Comparison of ENCODE assay signal across 23 cellular contexts in the genomic region with DNA sequence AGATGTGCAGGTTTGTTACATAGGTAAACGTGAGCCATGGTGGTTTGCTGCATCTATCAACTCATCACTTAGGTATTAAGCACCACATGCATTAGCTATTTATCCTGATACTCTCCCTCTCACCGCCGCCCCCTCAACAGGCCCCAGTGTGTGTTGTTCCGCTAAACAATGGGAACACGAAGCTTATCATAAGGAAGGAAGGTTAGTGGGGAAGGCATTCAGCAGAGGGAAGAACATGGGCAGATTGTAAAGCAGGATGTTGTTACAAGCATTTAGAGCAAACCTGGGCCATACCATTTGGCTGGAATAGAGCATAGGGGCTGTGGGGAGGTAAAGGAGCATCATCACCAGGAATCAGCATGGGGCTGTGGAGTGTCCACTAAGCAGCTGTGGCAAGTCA.
DNase-seq lines count a peak whose midpoint lies in the region; ATAC-seq and TF ChIP-seq lines count a peak whose summit lies in the region.
"Had no signal": no experiment of that assay in that cellular context is flagged by ENCODE, and none has a peak within 500 bp of the region (broad histone marks: within the 10 kb centered on the region; RNA-seq: fewer than 3 reads in every experiment).

No MANE protein-coding gene starts in this region.

- no peak for TF ChIP-seq CTCF in endodermal cell (conservative IDR thresholded peaks at IDR 0.05)
- TF ChIP-seq CTCF in sigmoid colon (IDR thresholded peaks at IDR 0.05) = no peak

- intact Hi-C loops in sigmoid colon (cut with DNase I) = no loop called here

- H3K4me3 ChIP-seq in endodermal cell (ENCODE audit: low read length) (no peak overlapping the region), sigmoid colon (no peak overlapping the region)
- H3K4me3 ChIP-seq: GM23248 had no signal

- H3K27me3 Mint-ChIP-seq in endodermal cell (ENCODE audit: insufficient read depth) = no peaks in the 10 kb centered on the region

- no peak for TF ChIP-seq EP300 in sigmoid colon (IDR thresholded peaks at IDR 0.05)

- TF ChIP-seq POLR2A in sigmoid colon (IDR thresholded peaks at IDR 0.05) = no peak

- no peak overlapping the region for H3K4me3 Mint-ChIP-seq in endodermal cell

- peaks cover 20% of the 10 kb centered on the region for H3K4me1 Mint-ChIP-seq in endodermal cell

- no peak overlapping the region for H3K9ac ChIP-seq in endodermal cell (ENCODE audit: extremely low read depth, low read length, poor library complexity, severe bottlenecking)
- H3K9ac ChIP-seq: GM23248, SK-N-SH had no signal

- no peak for ATAC-seq in GM18498 (IDR thresholded peaks at IDR 0.05; ENCODE audit: unreplicated experiment)
- ATAC-seq: PC-3 had no signal

- 59 to 100% methylated on average over 1 to 5 of the region's 5 CpGs for WGBS in endodermal cell (ENCODE audit: insufficient coverage in 1 of 2, insufficient read length in 1 of 2), 2 experiments
- 88 to 93% methylated on average over 5 of the region's 5 CpGs for WGBS in sigmoid colon, 2 donors

- H3K27me3 ChIP-seq in endodermal cell (ENCODE audit: control insufficient read depth, insufficient read depth, low read length, poor library complexity, severe bottlenecking) (no peaks in the 10 kb centered on the region), sigmoid colon (no peaks in the 10 kb centered on the region)
- H3K27me3 ChIP-seq: BE2C had no signal

- H3K4me1 ChIP-seq in endodermal cell (ENCODE audit: control insufficient read depth, insufficient read depth, low read length) (peaks cover 5% of the 10 kb centered on the region), sigmoid colon (peaks cover 0 to 69% (median 55%) of the 10 kb centered on the region in 4 donors)

- no peak overlapping the region for H3K27ac ChIP-seq in endodermal cell (ENCODE audit: low read depth, low read length)
- peak overlapping the region in 3 of 4 donors; percentile 75 to 85 (median 79) for H3K27ac ChIP-seq in sigmoid colon
- H3K27ac ChIP-seq: 22Rv1, GM23248 had no signal

- H3K27ac Mint-ChIP-seq in endodermal cell = no peak overlapping the region

- H3K36me3 Mint-ChIP-seq in endodermal cell (ENCODE audit: low read depth) = no peaks in the 10 kb centered on the region

- peak; percentile 36 for DNase-seq in DMS 273 (lab: John Stamatoyannopoulos, UW; ENCODE audit: unreplicated experiment)
- DNase-seq in DMS 273 treated with DMSO at 0.1 percent for 48 hours (lab: John Stamatoyannopoulos, UW) = no peak
- DNase-seq in endodermal cell = peak; percentile 63
- peak; percentile 20 to 43 for DNase-seq in lung microvascular endothelial cell (ENCODE audit: low read depth in 2 of 2)
- DNase-seq in sigmoid colon = no peak
- no peak for DNase-seq in LoVo (ENCODE audit: low spot score)
- no peak for DNase-seq in NCI-H2081 treated with DMSO at 0.1 percent for 48 hours (lab: John Stamatoyannopoulos, UW)
- DNase-seq: ACHN; BE2C; GM23248; HCEC 1CT; IMR-90; KG1; NCI-H1048; NCI-H1417; NCI-H187; NCI-H524 treated with DMSO at 0.1 percent for 48 hours; NCI-H774; NK-92 treated with Interleukin-12 subunit alpha and Interleukin-12 subunit beta, amount 100 ng/mL, for 24 hours; PC-3; SK-N-SH had no signal

- H3K9me3 ChIP-seq in endodermal cell (ENCODE audit: control insufficient read depth, low read length) (no peaks in the 10 kb centered on the region), sigmoid colon (no peaks in the 10 kb centered on the region)
- H3K9me3 ChIP-seq: BE2C, SK-N-SH had no signal

- H3K9me3 Mint-ChIP-seq in endodermal cell = no peaks in the 10 kb centered on the region

- no peaks in the 10 kb centered on the region for H3K36me3 ChIP-seq in endodermal cell (ENCODE audit: control insufficient read depth, insufficient read depth, low read length)
- H3K36me3 ChIP-seq in sigmoid colon = no peaks in the 10 kb centered on the region
- H3K36me3 ChIP-seq: BE2C had no signal

Comparison
In these comparisons a context has a peak if more than half of its experiments do, and no peak if none do; other contexts are left out.
1. DNase-seq: peak in DMS 273 (single experiment), endodermal cell (single experiment) and lung microvascular endothelial cell (2 of 2); none in DMS 273 treated with DMSO at 0.1 percent for 48 hours (single experiment), sigmoid colon (single experiment), LoVo (single experiment) and NCI-H2081 treated with DMSO at 0.1 percent for 48 hours (single experiment).